In genomic region chr5:76180817-76181805, GRCh38 we compare ENCODE assay signal across 10 cellular contexts.
A peak's percentile ranks its signal among the peaks of the same experiment; 100 is the strongest.
DNase-seq lines count a peak whose midpoint lies in the region; ATAC-seq and TF ChIP-seq lines count a peak whose summit lies in the region.
"Had no signal": no experiment of that assay in that cellular context is flagged by ENCODE, and none has a peak within 500 bp of the region (broad histone marks: within the 10 kb centered on the region; RNA-seq: fewer than 3 reads in every experiment).

No MANE protein-coding gene starts in this region.

- TF ChIP-seq CTCF in endothelial cell (IDR thresholded peaks at IDR 0.05; ENCODE audit: unreplicated experiment): no peak

- no peaks in the 10 kb centered on the region for H3K9me3 ChIP-seq in T-helper 17 cell (ENCODE audit: control insufficient read depth, low read length, poor library complexity, severe bottlenecking)

- H3K9me3 Mint-ChIP-seq in activated CD8-positive, alpha-beta memory T cell treated with anti-CD3 and anti-CD28 coated beads, Interleukin-2, amount 10 ng/mL, durations not matched to agents 7 days and 5 days (ENCODE audit: low read depth): peaks cover 7% of the 10 kb centered on the region
- H3K9me3 Mint-ChIP-seq in natural killer cell treated with Interleukin-12 subunit alpha and Interleukin-12 subunit beta and Interleukin-15 and Interleukin-18, amount 100 ng/mL, for 72 hours: peaks cover 3% of the 10 kb centered on the region
- no peaks in the 10 kb centered on the region for H3K9me3 Mint-ChIP-seq in endothelial cell (ENCODE audit: unreplicated experiment)

- peak; percentile 82 for DNase-seq in activated CD8-positive, alpha-beta memory T cell treated with anti-CD3 and anti-CD28 coated beads, Interleukin-2, amount 10 ng/mL, durations not matched to agents 7 days and 5 days
- DNase-seq in activated CD8-positive, alpha-beta memory T cell treated with anti-CD3 and anti-CD28 coated beads, Interleukin-2, amount 50 U/mL, for 4 hours: no peak
- DNase-seq in T-helper 17 cell: no peak
- DNase-seq in natural killer cell treated with Interleukin-12 subunit alpha and Interleukin-12 subunit beta and Interleukin-15 and Interleukin-18, amount 100 ng/mL, for 72 hours (ENCODE audit: low spot score): no peak
- DNase-seq in endothelial cell (ENCODE audit: low spot score): no peak
- no peak for DNase-seq in NCI-H2171 treated with DMSO at 0.1 percent for 48 hours (lab: John Stamatoyannopoulos, UW)
- no peak for DNase-seq in NCI-H1417 (lab: John Stamatoyannopoulos, UW)
- DNase-seq: effector CD8-positive, alpha-beta T cell; NCI-H2081 had no signal

- no peak overlapping the region for H3K4me3 Mint-ChIP-seq in activated CD8-positive, alpha-beta memory T cell treated with anti-CD3 and anti-CD28 coated beads, Interleukin-2, amount 10 ng/mL, durations not matched to agents 7 days and 5 days
- no peak overlapping the region for H3K4me3 Mint-ChIP-seq in T-helper 17 cell
- no peak overlapping the region for H3K4me3 Mint-ChIP-seq in natural killer cell treated with Interleukin-12 subunit alpha and Interleukin-12 subunit beta and Interleukin-15 and Interleukin-18, amount 100 ng/mL, for 72 hours
- no peak overlapping the region for H3K4me3 Mint-ChIP-seq in endothelial cell (ENCODE audit: unreplicated experiment)

- CTCF ChIA-PET in activated CD8-positive, alpha-beta memory T cell treated with anti-CD3 and anti-CD28 coated beads, Interleukin-2, amount 10 ng/mL, durations not matched to agents 7 days and 5 days (lab: Charles Lee): interaction anchor here (1.5 kb wide), 1 partner anchor 15 kb away, joined by 6 read pairs; no protein-coding TSS in a partner anchor

- H3K36me3 Mint-ChIP-seq in activated CD8-positive, alpha-beta memory T cell treated with anti-CD3 and anti-CD28 coated beads, Interleukin-2, amount 10 ng/mL, durations not matched to agents 7 days and 5 days: peaks cover 37% of the 10 kb centered on the region
- peaks cover 3% of the 10 kb centered on the region for H3K36me3 Mint-ChIP-seq in T-helper 17 cell (ENCODE audit: low read depth)
- peaks cover 6% of the 10 kb centered on the region for H3K36me3 Mint-ChIP-seq in natural killer cell treated with Interleukin-12 subunit alpha and Interleukin-12 subunit beta and Interleukin-15 and Interleukin-18, amount 100 ng/mL, for 72 hours
- H3K36me3 Mint-ChIP-seq in endothelial cell (ENCODE audit: low read depth, unreplicated experiment): peaks cover 7% of the 10 kb centered on the region

- no peaks in the 10 kb centered on the region for H3K27me3 Mint-ChIP-seq in activated CD8-positive, alpha-beta memory T cell treated with anti-CD3 and anti-CD28 coated beads, Interleukin-2, amount 10 ng/mL, durations not matched to agents 7 days and 5 days
- H3K27me3 Mint-ChIP-seq in T-helper 17 cell (no peaks in the 10 kb centered on the region), endothelial cell (ENCODE audit: unreplicated experiment) (peaks cover 3% of the 10 kb centered on the region)
- peaks cover 0 to 2% of the 10 kb centered on the region in 2 donors for H3K27me3 Mint-ChIP-seq in natural killer cell treated with Interleukin-12 subunit alpha and Interleukin-12 subunit beta and Interleukin-15 and Interleukin-18, amount 100 ng/mL, for 72 hours

- ATAC-seq in activated CD8-positive, alpha-beta memory T cell treated with anti-CD3 and anti-CD28 coated beads, Interleukin-2, amount 10 ng/mL, durations not matched to agents 7 days and 5 days: peak; percentile 92
- ATAC-seq in HG02885 (IDR thresholded peaks at IDR 0.05; ENCODE audit: poor library complexity, unreplicated experiment) (peak; percentile 87), T-helper 17 cell (peak; percentile 42)
- peak; percentile 86 to 93 for ATAC-seq in natural killer cell treated with Interleukin-12 subunit alpha and Interleukin-12 subunit beta and Interleukin-15 and Interleukin-18, amount 100 ng/mL, for 72 hours

- peaks cover 29% of the 10 kb centered on the region for H3K4me1 Mint-ChIP-seq in activated CD8-positive, alpha-beta memory T cell treated with anti-CD3 and anti-CD28 coated beads, Interleukin-2, amount 10 ng/mL, durations not matched to agents 7 days and 5 days
- H3K4me1 Mint-ChIP-seq in T-helper 17 cell: peaks cover 7% of the 10 kb centered on the region
- peaks cover 0 to 28% of the 10 kb centered on the region in 2 donors for H3K4me1 Mint-ChIP-seq in natural killer cell treated with Interleukin-12 subunit alpha and Interleukin-12 subunit beta and Interleukin-15 and Interleukin-18, amount 100 ng/mL, for 72 hours (ENCODE audit: low read depth in 2 of 2)
- H3K4me1 Mint-ChIP-seq in endothelial cell (ENCODE audit: unreplicated experiment): no peaks in the 10 kb centered on the region

- no peak overlapping the region for H3K27ac Mint-ChIP-seq in activated CD8-positive, alpha-beta memory T cell treated with anti-CD3 and anti-CD28 coated beads, Interleukin-2, amount 10 ng/mL, durations not matched to agents 7 days and 5 days
- H3K27ac Mint-ChIP-seq in T-helper 17 cell: no peak overlapping the region
- no peak overlapping the region for H3K27ac Mint-ChIP-seq in natural killer cell treated with Interleukin-12 subunit alpha and Interleukin-12 subunit beta and Interleukin-15 and Interleukin-18, amount 100 ng/mL, for 72 hours
- H3K27ac Mint-ChIP-seq in endothelial cell (ENCODE audit: unreplicated experiment): no peak overlapping the region

Comparison
In these comparisons a context has a peak if more than half of its experiments do, and no peak if none do; other contexts are left out.
1. ATAC-seq: peak in every context shown above with its lines; median percentile 92 in activated CD8-positive, alpha-beta memory T cell treated with anti-CD3 and anti-CD28 coated beads, Interleukin-2, amount 10 ng/mL, durations not matched to agents 7 days and 5 days; 90 in natural killer cell treated with Interleukin-12 subunit alpha and Interleukin-12 subunit beta and Interleukin-15 and Interleukin-18, amount 100 ng/mL, for 72 hours; 87 in HG02885; 42 in T-helper 17 cell.